Comparison of ENCODE assay signal across 20 cellular contexts in genomic region chr13:41514853-41515395, GRCh38. TPM values are rescaled to one million over a fixed set of nuclear protein-coding genes. Genes with fewer than 3 reads are reported as not detected.
DNase-seq lines count a peak whose midpoint lies in the region; ATAC-seq and TF ChIP-seq lines count a peak whose summit lies in the region.
"Had no signal": no experiment of that assay in that cellular context is flagged by ENCODE, and none has a peak within 500 bp of the region (broad histone marks: within the 10 kb centered on the region; RNA-seq: fewer than 3 reads in every experiment).

No MANE protein-coding gene starts in this region.

- no peaks in the 10 kb centered on the region for H3K9me3 ChIP-seq in HEK293 (ENCODE audit: control insufficient read depth, insufficient read depth, low read depth, low read length)

- H3K4me3 Mint-ChIP-seq in activated CD8-positive, alpha-beta T cell treated with anti-CD3 and anti-CD28 coated beads, Interleukin-2, amount 10 ng/mL, durations not matched to agents 7 days and 5 days = no peak overlapping the region
- H3K4me3 Mint-ChIP-seq in activated CD8-positive, alpha-beta T cell treated with anti-CD3 and anti-CD28 coated beads for 36 hours = no peak overlapping the region
- H3K4me3 Mint-ChIP-seq in memory B cell = no peak overlapping the region
- H3K4me3 Mint-ChIP-seq: CD8-positive, alpha-beta T cell; GM23338 had no signal

- H3K4me1 Mint-ChIP-seq in activated CD8-positive, alpha-beta T cell treated with anti-CD3 and anti-CD28 coated beads, Interleukin-2, amount 10 ng/mL, durations not matched to agents 7 days and 5 days (ENCODE audit: low read depth) = no peaks in the 10 kb centered on the region
- H3K4me1 Mint-ChIP-seq in activated CD8-positive, alpha-beta T cell treated with anti-CD3 and anti-CD28 coated beads for 36 hours (ENCODE audit: low read depth) = no peaks in the 10 kb centered on the region
- peaks cover 3% of the 10 kb centered on the region for H3K4me1 Mint-ChIP-seq in memory B cell
- H3K4me1 Mint-ChIP-seq: GM23338 had no signal

- no peak overlapping the region for H3K27ac ChIP-seq in HEK293 (ENCODE audit: extremely low read depth, low read depth, low read length)
- H3K27ac ChIP-seq: BLaER1 treated with 17β-estradiol and CSF1 and Interleukin-3, amounts not matched to agents 10 nM and 100 nM had no signal

- no peaks in the 10 kb centered on the region for H3K36me3 ChIP-seq in HEK293 (ENCODE audit: control insufficient read depth in 2 of 2, insufficient read depth in 1 of 2, low read length in 2 of 2)
- H3K36me3 ChIP-seq: BLaER1 treated with 17β-estradiol and CSF1 and Interleukin-3, amounts not matched to agents 10 nM and 100 nM had no signal

- CTCF ChIA-PET in activated CD8-positive, alpha-beta T cell treated with anti-CD3 and anti-CD28 coated beads, Interleukin-2, amount 10 ng/mL, durations not matched to agents 7 days and 5 days (lab: Charles Lee) = interaction anchor here (1.1 kb wide), 1 partner anchor 55 kb away, joined by 3 read pairs; no protein-coding TSS in a partner anchor
- CTCF ChIA-PET in activated CD8-positive, alpha-beta T cell treated with anti-CD3 and anti-CD28 coated beads for 36 hours (lab: Charles Lee) = interaction anchor here (0.9 to 1.0 kb wide), 2 partner anchors 55 to 57 kb away, joined by 3 read pairs; no protein-coding TSS in a partner anchor
- CTCF ChIA-PET in HEK293 (lab: Yijun Ruan, JAX) = no interaction called here

- no peak for ATAC-seq in activated CD8-positive, alpha-beta T cell treated with anti-CD3 and anti-CD28 coated beads, Interleukin-2, amount 10 ng/mL, durations not matched to agents 7 days and 5 days
- no peak for ATAC-seq in activated CD8-positive, alpha-beta T cell treated with anti-CD3 and anti-CD28 coated beads for 36 hours
- ATAC-seq in memory B cell (ENCODE audit: low read depth) (no peak), GM21515 (IDR thresholded peaks at IDR 0.05; ENCODE audit: unreplicated experiment) (no peak)
- ATAC-seq: CD8-positive, alpha-beta T cell; GM12878; GM23338 had no signal

- H3K9me3 Mint-ChIP-seq in activated CD8-positive, alpha-beta T cell treated with anti-CD3 and anti-CD28 coated beads, Interleukin-2, amount 10 ng/mL, durations not matched to agents 7 days and 5 days (ENCODE audit: insufficient read depth) = peaks cover 5% of the 10 kb centered on the region
- no peaks in the 10 kb centered on the region for H3K9me3 Mint-ChIP-seq in activated CD8-positive, alpha-beta T cell treated with anti-CD3 and anti-CD28 coated beads for 36 hours
- no peaks in the 10 kb centered on the region for H3K9me3 Mint-ChIP-seq in memory B cell
- H3K9me3 Mint-ChIP-seq: CD8-positive, alpha-beta T cell; IgD-negative memory B cell had no signal

- no peaks in the 10 kb centered on the region for H3K27me3 Mint-ChIP-seq in activated CD8-positive, alpha-beta T cell treated with anti-CD3 and anti-CD28 coated beads, Interleukin-2, amount 10 ng/mL, durations not matched to agents 7 days and 5 days (ENCODE audit: low read depth)
- no peaks in the 10 kb centered on the region for H3K27me3 Mint-ChIP-seq in activated CD8-positive, alpha-beta T cell treated with anti-CD3 and anti-CD28 coated beads for 36 hours
- H3K27me3 Mint-ChIP-seq in memory B cell = peaks cover 1% of the 10 kb centered on the region

- H3K4me3 ChIP-seq in HEK293 (ENCODE audit: low read depth, low read length) = no peak overlapping the region
- H3K4me3 ChIP-seq: BLaER1 treated with 17β-estradiol and CSF1 and Interleukin-3, amounts not matched to agents 10 nM and 100 nM; GM12878; GM23338 had no signal

- no peak overlapping the region for H3K27ac Mint-ChIP-seq in activated CD8-positive, alpha-beta T cell treated with anti-CD3 and anti-CD28 coated beads, Interleukin-2, amount 10 ng/mL, durations not matched to agents 7 days and 5 days
- no peak overlapping the region for H3K27ac Mint-ChIP-seq in activated CD8-positive, alpha-beta T cell treated with anti-CD3 and anti-CD28 coated beads for 36 hours
- peak overlapping the region; percentile 38 for H3K27ac Mint-ChIP-seq in memory B cell
- H3K27ac Mint-ChIP-seq: CD8-positive, alpha-beta T cell; GM23338; IgD-negative memory B cell had no signal

- POLR2A ChIA-PET in activated CD8-positive, alpha-beta T cell treated with anti-CD3 and anti-CD28 coated beads, Interleukin-2, amount 10 ng/mL, durations not matched to agents 7 days and 5 days (lab: Charles Lee) = no interaction called here
- POLR2A ChIA-PET in activated CD8-positive, alpha-beta T cell treated with anti-CD3 and anti-CD28 coated beads for 36 hours (lab: Charles Lee) = no interaction called here
- POLR2A ChIA-PET in HEK293 (lab: Yijun Ruan, JAX) = no interaction called here

- TF ChIP-seq CTCF in activated CD8-positive, alpha-beta T cell treated with anti-CD3 and anti-CD28 coated beads for 36 hours (IDR thresholded peaks at IDR 0.05) = no peak
- no peak for TF ChIP-seq CTCF in HEK293 (tag by site-specific recombination; IDR thresholded peaks at IDR 0.05)

- intact Hi-C loops in activated CD8-positive, alpha-beta T cell treated with anti-CD3 and anti-CD28 coated beads for 36 hours (cut with micrococcal nuclease) = no loop called here

- H3K4me1 ChIP-seq in HEK293 (ENCODE audit: control insufficient read depth, insufficient read depth, low read length) = no peaks in the 10 kb centered on the region

- DNase-seq in activated CD8-positive, alpha-beta T cell treated with anti-CD3 and anti-CD28 coated beads, Interleukin-2, amount 10 ng/mL, durations not matched to agents 7 days and 5 days = peak; percentile 9
- no peak for DNase-seq in activated CD8-positive, alpha-beta T cell treated with anti-CD3 and anti-CD28 coated beads for 36 hours
- no peak for DNase-seq in memory B cell (ENCODE audit: low spot score in 2 of 2)
- no peak for DNase-seq in NCI-H510A treated with DMSO at 0.1 percent for 48 hours (lab: John Stamatoyannopoulos, UW)
- DNase-seq in hippocampal formation (lab: John Stamatoyannopoulos, UW) = no peak
- DNase-seq: 8988T; Calu3; CD8-positive, alpha-beta T cell; DMS 273 treated with DMSO at 0.1 percent for 48 hours; DMS53; DND-41; EL; HCEC 1CT had no signal

- H3K36me3 Mint-ChIP-seq in activated CD8-positive, alpha-beta T cell treated with anti-CD3 and anti-CD28 coated beads, Interleukin-2, amount 10 ng/mL, durations not matched to agents 7 days and 5 days (ENCODE audit: low read depth) = no peaks in the 10 kb centered on the region
- no peaks in the 10 kb centered on the region for H3K36me3 Mint-ChIP-seq in activated CD8-positive, alpha-beta T cell treated with anti-CD3 and anti-CD28 coated beads for 36 hours (ENCODE audit: low read depth)
- no peaks in the 10 kb centered on the region for H3K36me3 Mint-ChIP-seq in memory B cell
- H3K36me3 Mint-ChIP-seq: CD8-positive, alpha-beta T cell; IgD-negative memory B cell had no signal

TF ChIP-seq in HEK293, 187 proteins besides CTCF, POLR2A, EP300 and RAD21:
- TF ChIP-seq ZBTB10 (tag by site-specific recombination; IDR thresholded peaks at IDR 0.05) (no peak), EGR2 (tag by site-specific recombination; IDR thresholded peaks at IDR 0.05; ENCODE audit: low read depth) (0 out of 2 replicates have a peak, but pooled peaks have one; percentile 39)

RNA-seq across cellular contexts. Expression of gene RGCC, which starts 57.6 kb away (rescaled TPM):
- total RNA-seq in activated CD8-positive, alpha-beta T cell treated with anti-CD3 and anti-CD28 coated beads, Interleukin-2, amount 10 ng/mL, durations not matched to agents 7 days and 5 days = 10 to 100 TPM; 23.8 to 23.9 TPM
- 100 to 1,000 TPM; 135 to 143 TPM for total RNA-seq in activated CD8-positive, alpha-beta T cell treated with anti-CD3 and anti-CD28 coated beads for 36 hours
- total RNA-seq: A673 had no signal

Comparison
In these comparisons a context has a peak if more than half of its experiments do, and no peak if none do; other contexts are left out.
1. RNA of gene RGCC, which starts 57.6 kb away (total RNA-seq): 135 to 143 TPM in activated CD8-positive, alpha-beta T cell treated with anti-CD3 and anti-CD28 coated beads for 36 hours; 23.8 to 23.9 TPM in activated CD8-positive, alpha-beta T cell treated with anti-CD3 and anti-CD28 coated beads, Interleukin-2, amount 10 ng/mL, durations not matched to agents 7 days and 5 days; every median in the first group is over 4 times any median in the second.